In genomic region chr7:27155816-27156507, GRCh38 we compare ENCODE assay signal across 9 cellular contexts. TPM values are rescaled to one million over a fixed set of nuclear protein-coding genes. Genes with fewer than 3 reads are reported as not detected.
DNase-seq lines count a peak whose midpoint lies in the region; ATAC-seq and TF ChIP-seq lines count a peak whose summit lies in the region.
"Had no signal": no experiment of that assay in that cellular context is flagged by ENCODE, and none has a peak within 500 bp of the region (broad histone marks: within the 10 kb centered on the region; RNA-seq: fewer than 3 reads in every experiment).

No MANE protein-coding gene starts in this region.

- TF ChIP-seq POLR2A in heart left ventricle (IDR thresholded peaks at IDR 0.05) (no peak), lower leg skin (IDR thresholded peaks at IDR 0.05) (no peak)

- ATAC-seq in heart left ventricle (no peak), Right ventricle myocardium superior (ENCODE audit: poor library complexity) (no peak), upper lobe of right lung (no peak), GM21737 (IDR thresholded peaks at IDR 0.05; ENCODE audit: unreplicated experiment) (no peak), HG03108 (IDR thresholded peaks at IDR 0.05; ENCODE audit: unreplicated experiment) (no peak)

- 2 to 6% (median 5%) methylated on average over 50 to 63 of the region's 63 CpGs for WGBS in heart left ventricle, 4 donors
- 1% methylated on average over 48 to 63 of the region's 63 CpGs for WGBS in lower leg skin, 2 donors

- no peaks in the 10 kb centered on the region for H3K36me3 ChIP-seq in heart left ventricle
- H3K36me3 ChIP-seq in upper lobe of right lung: no peaks in the 10 kb centered on the region

- TF ChIP-seq CTCF in heart left ventricle (IDR thresholded peaks at IDR 0.05) (no peak), lower leg skin (IDR thresholded peaks at IDR 0.05) (no peak), upper lobe of right lung (IDR thresholded peaks at IDR 0.05) (no peak)

- DNase-seq in heart left ventricle (peak in 2 of 5 donors; percentile 24 to 56), Right ventricle myocardium superior (no peak), lower leg skin (ENCODE audit: low spot score in 2 of 2) (peak in 1 of 2 donors; percentile 89), upper lobe of right lung (peak; percentile 61), NCI-H526 treated with DMSO at 0.1 percent for 48 hours (lab: John Stamatoyannopoulos, UW) (no peak)
- DNase-seq in activated CD8-positive, alpha-beta memory T cell treated with anti-CD3 and anti-CD28 coated beads, Interleukin-2, amount 50 U/mL, for 4 hours: peak; percentile 19

- H3K27me3 ChIP-seq in heart left ventricle (peaks cover 93 to 100% (median 98%) of the 10 kb centered on the region in 9 donors), upper lobe of right lung (peaks cover 94% of the 10 kb centered on the region)

- H3K4me1 ChIP-seq in heart left ventricle (peaks cover 3 to 63% (median 21%) of the 10 kb centered on the region in 12 donors), upper lobe of right lung (peaks cover 30% of the 10 kb centered on the region)

- H3K4me3 ChIP-seq in heart left ventricle (peak overlapping the region in 8 of 12 donors; percentile 9 to 40 (median 18)), lower leg skin (ENCODE audit: low read depth, poor library complexity, severe bottlenecking) (peak overlapping the region; percentile 56), upper lobe of right lung (peak overlapping the region; percentile 55)

- H3K9me3 ChIP-seq in heart left ventricle: no peaks in the 10 kb centered on the region
- H3K9me3 ChIP-seq in upper lobe of right lung: no peaks in the 10 kb centered on the region

- peak overlapping the region in 1 of 12 donors; percentile 79 for H3K27ac ChIP-seq in heart left ventricle
- H3K27ac ChIP-seq in upper lobe of right lung: peak overlapping the region; percentile 79

- intact Hi-C loops in heart left ventricle (cut with DNase I) (loop anchor here in 5 of 10 donors (10.0 kb wide), 3 partner anchors 1071 to 1291 kb away; no protein-coding TSS in a partner anchor), Right ventricle myocardium superior (cut with DNase I) (no loop called here), lower leg skin (cut with DNase I; ENCODE audit: low total_unique reads) (no loop called here), upper lobe of right lung (cut with DNase I) (loop anchor here (5.0 kb wide), 1 partner anchor 784 kb away; no protein-coding TSS in a partner anchor)

RNA-seq across cellular contexts. Expression of gene HOXA7, which starts 0.5 kb away (rescaled TPM):
- under 1 TPM in 1 of 9 donors, not detected in 8; 0.29 TPM for total RNA-seq in heart left ventricle
- polyA plus RNA-seq in heart left ventricle: not detected
- not detected for total RNA-seq in Right ventricle myocardium superior
- 10 to 100 TPM; 10.0 to 26.1 (median 18.1) TPM for total RNA-seq in lower leg skin
- total RNA-seq in upper lobe of right lung: 2.9 TPM
- total RNA-seq: temporal lobe had no signal

RNA-seq across cellular contexts. Expression of gene HOXA3, which starts 3.6 kb away (rescaled TPM):
- total RNA-seq in heart left ventricle (1 to 10 TPM in 3 of 9 donors, under 1 TPM in 4, not detected in 2; 0.19 to 3.1 (median 0.67) TPM), Right ventricle myocardium superior (0.35 TPM), lower leg skin (10 to 100 TPM in 2 of 4 donors, 1 to 10 TPM in 2; 4.9 to 20.2 (median 13.2) TPM), upper lobe of right lung (8.7 TPM)
- polyA plus RNA-seq in heart left ventricle: under 1 TPM; 0.07 to 0.11 TPM
- total RNA-seq: temporal lobe had no signal

RNA-seq across cellular contexts. Expression of gene HOXA6, which starts 8.4 kb away (rescaled TPM):
- total RNA-seq in heart left ventricle: not detected
- not detected for polyA plus RNA-seq in heart left ventricle
- total RNA-seq in Right ventricle myocardium superior: not detected
- 10 to 100 TPM in 3 of 4 donors, 1 to 10 TPM in 1; 5.7 to 15.4 (median 12.4) TPM for total RNA-seq in lower leg skin
- total RNA-seq in upper lobe of right lung: 6.5 TPM
- total RNA-seq: temporal lobe had no signal

RNA-seq across cellular contexts. Expression of gene HOXA9, which starts 9.4 kb away (rescaled TPM):
- total RNA-seq in heart left ventricle (under 1 TPM in 1 of 9 donors, not detected in 8; 0.29 TPM), Right ventricle myocardium superior (not detected), lower leg skin (10 to 100 TPM; 43.1 to 50.1 (median 46.9) TPM), upper lobe of right lung (1.2 TPM)
- polyA plus RNA-seq in heart left ventricle: not detected

RNA-seq across cellular contexts. Expression of gene HOXA5, which starts 12.5 kb away (rescaled TPM):
- total RNA-seq in heart left ventricle (1 to 10 TPM in 1 of 9 donors, under 1 TPM in 2, not detected in 6; 0.28 to 2.8 (median 0.44) TPM), Right ventricle myocardium superior (0.62 TPM), lower leg skin (10 to 100 TPM in 1 of 4 donors, 1 to 10 TPM in 3; 5.1 to 15.1 (median 6.1) TPM), upper lobe of right lung (16.0 TPM)
- polyA plus RNA-seq in heart left ventricle: under 1 TPM in 1 of 2 donors, not detected in 1; 0.07 TPM
- total RNA-seq: temporal lobe had no signal

Comparison
In these comparisons a context has a peak if more than half of its experiments do, and no peak if none do; other contexts are left out.
1. DNase-seq: peak in activated CD8-positive, alpha-beta memory T cell treated with anti-CD3 and anti-CD28 coated beads, Interleukin-2, amount 50 U/mL, for 4 hours (single experiment) and upper lobe of right lung (single experiment); none in Right ventricle myocardium superior (single experiment) and NCI-H526 treated with DMSO at 0.1 percent for 48 hours (single experiment).
2. Peak in every context shown above with its lines, with median percentiles within 50 percentile points of each other: H3K4me3 ChIP-seq.